Comparison of ENCODE assay signal across 6 cellular contexts in genomic region chr14:31231272-31231671, GRCh38. TPM values are rescaled to one million over a fixed set of nuclear protein-coding genes. Genes with fewer than 3 reads are reported as not detected.
DNase-seq lines count a peak whose midpoint lies in the region; ATAC-seq, FAIRE-seq and TF ChIP-seq lines count a peak whose summit lies in the region.
"Not testable (repeated sequence)": the region's sequence is repeated elsewhere in the genome, so short reads cannot be mapped to it uniquely, and the experiment has no call there.

No MANE protein-coding gene starts in this region.

- H2AFZ ChIP-seq in GM23338, result peak overlapping the region; percentile 67; the same call in 1 of the 2 replicates
- not testable (repeated sequence) for H2AFZ ChIP-seq in HepG2 (ENCODE audit: low read length)

- not testable (repeated sequence) for H3K4me1 Mint-ChIP-seq in GM23338

- BruUV-seq in HepG2 (replicated peaks; lab: Mats Ljungman, UMichigan), result not testable (repeated sequence)

- not testable (repeated sequence) for H3K9me3 ChIP-seq in A549; esophagus squamous epithelium; HepG2 (ENCODE audit: low read length); psoas muscle; stomach

- TF ChIP-seq RAD21 in A549 (conservative IDR thresholded peaks at IDR 0.05 in 1 of 2, IDR thresholded peaks at IDR 0.05 in 1 of 2); HepG2 (CRISPR knock-in tag; IDR thresholded peaks at IDR 0.05): not testable (repeated sequence)

- H4K20me1 ChIP-seq in GM23338 (replicated peaks; ENCODE audit: insufficient read depth); HepG2 (ENCODE audit: insufficient read depth, low read length): not testable (repeated sequence)

- not testable (repeated sequence) for H3K36me3 ChIP-seq in GM23338 (ENCODE audit: insufficient read depth); esophagus squamous epithelium; HepG2 (replicated peaks in 1 of 2; ENCODE audit: control insufficient read depth in 1 of 2, insufficient read depth in 2 of 2, low read length in 2 of 2); psoas muscle (ENCODE audit: insufficient read depth in 1 of 2, low read depth in 1 of 2); stomach

- H3K27ac Mint-ChIP-seq in GM23338, result not testable (repeated sequence)

- POLR2A ChIA-PET in A549 (lab: Yijun Ruan, JAX), result interaction anchor here (0.6 to 3.8 kb wide), 4 partner anchors 23 to 102 kb away, joined by 3 to 51 read pairs (median 4); partner anchors contain the start of gene HECTD1
- POLR2A ChIA-PET in HepG2 (lab: Yijun Ruan, JAX), result interaction anchor here (0.8 to 6.9 kb wide), 6 partner anchors 14 to 189 kb away, joined by 3 to 178 read pairs (median 32); partner anchors contain the start of genes HEATR5A and HECTD1

- not testable (repeated sequence) for H3K4me3 Mint-ChIP-seq in GM23338

- not testable (repeated sequence) for H3K4me3 ChIP-seq in A549; GM23338; esophagus squamous epithelium; HepG2 (replicated peaks in 1 of 3; ENCODE audit: insufficient read depth in 1 of 3, low read depth in 2 of 3, low read length in 3 of 3); psoas muscle; stomach

- in situ Hi-C loops in HepG2 (cut with HindIII; ENCODE audit: extremely low pct_ligation_motif_present, low pct_unique_long_range_greater_than_20kb), result not testable (repeated sequence)

- H3K9ac ChIP-seq in HepG2 (ENCODE audit: insufficient read depth, low read depth, low read length), result not testable (repeated sequence)

- H3K4me2 ChIP-seq in A549; GM23338; HepG2 (ENCODE audit: low read depth, low read length): not testable (repeated sequence)

- WGBS in A549 (ENCODE audit: missing lambda C conversion rate), result 97% methylated on average over 2 of the region's 2 CpGs
- 80 to 93% methylated on average over 2 of the region's 2 CpGs for WGBS in esophagus squamous epithelium, 2 donors
- WGBS in HepG2 (ENCODE audit: low lambda C conversion rate), result 95% methylated on average over 2 of the region's 2 CpGs
- 83 to 91% (median 88%) methylated on average over 2 of the region's 2 CpGs for WGBS in psoas muscle, 3 donors
- 88 to 97% (median 94%) methylated on average over 2 of the region's 2 CpGs for WGBS in stomach, 5 donors

- CTCF ChIA-PET in A549 (lab: Yijun Ruan, JAX), result interaction anchor here (5.2 kb wide), 1 partner anchor 24 kb away, joined by 30 read pairs; the partner anchor contains the start of gene HECTD1
- CTCF ChIA-PET in HepG2 (lab: Yijun Ruan, JAX; ENCODE audit: low intra/inter-chr PET ratio, low total read pairs), result not testable (repeated sequence)

- intact Hi-C loops in esophagus squamous epithelium (cut with DNase I); HepG2 (cut with micrococcal nuclease; ENCODE audit: unreplicated experiment); psoas muscle (cut with DNase I); stomach (cut with DNase I; ENCODE audit: low total_unique reads): not testable (repeated sequence)

- H3K27me3 Mint-ChIP-seq in GM23338 (ENCODE audit: insufficient read depth, low read depth, poor library complexity), result not testable (repeated sequence)

- TF ChIP-seq EP300 in A549 (IDR thresholded peaks at IDR 0.05); HepG2 (IDR thresholded peaks at IDR 0.05; ENCODE audit: low read depth in 2 of 2, low read length in 2 of 2); HepG2 (CRISPR knock-in tag; IDR thresholded peaks at IDR 0.05; ENCODE audit: borderline replicate concordance); stomach (IDR thresholded peaks at IDR 0.05): not testable (repeated sequence)

- H3K36me3 Mint-ChIP-seq in GM23338 (ENCODE audit: low read depth), result not testable (repeated sequence)

- not testable (repeated sequence) for ATAC-seq in A549, GM23338, HepG2, psoas muscle

- H3K27ac ChIP-seq in A549 (peak overlapping the region; percentile 74 to 80; a peak in 5 of 6 replicates), esophagus squamous epithelium (peak overlapping the region in 3 of 4 donors; percentile 50 to 65 (median 58)), HepG2 (ENCODE audit: extremely low read length, insufficient read depth, low read length) (peak overlapping the region; percentile 8), psoas muscle (peak overlapping the region; percentile 77), stomach (peak overlapping the region; percentile 48 to 75 (median 58))
- not testable (repeated sequence) for H3K27ac ChIP-seq in GM23338 (ENCODE audit: low read depth)

- TF ChIP-seq POLR2A in A549 (IDR thresholded peaks at IDR 0.05; ENCODE audit: low read length); esophagus squamous epithelium (IDR thresholded peaks at IDR 0.05); HepG2 (IDR thresholded peaks at IDR 0.05; ENCODE audit: insufficient read depth in 1 of 2, low read depth in 2 of 2, low read length in 2 of 2); stomach (IDR thresholded peaks at IDR 0.05): not testable (repeated sequence)

- not testable (repeated sequence) for H3F3A ChIP-seq in GM23338 (replicated peaks; ENCODE audit: low read depth)

- H3K4me1 ChIP-seq in A549 (peaks cover 39% of the 10 kb centered on the region), GM23338 (ENCODE audit: insufficient read depth) (peaks cover 15% of the 10 kb centered on the region), esophagus squamous epithelium (peaks cover 7 to 35% (median 17%) of the 10 kb centered on the region in 3 donors), HepG2 (ENCODE audit: insufficient read depth, low read length) (peaks cover 62% of the 10 kb centered on the region), psoas muscle (peaks cover 10% of the 10 kb centered on the region), stomach (peaks cover 5 to 43% (median 20%) of the 10 kb centered on the region in 4 donors)

- not testable (repeated sequence) for DNase-seq in A549 (ENCODE audit: low read depth in 1 of 2, low spot score in 1 of 2); GM23338 (ENCODE audit: low spot score); esophagus squamous epithelium (lab: John Stamatoyannopoulos, UW); HepG2 (ENCODE audit: low spot score); psoas muscle; stomach

- not testable (repeated sequence) for H3K9me2 ChIP-seq in GM23338 (ENCODE audit: insufficient read depth)

- H3K9me3 Mint-ChIP-seq in GM23338, result not testable (repeated sequence)

- not testable (repeated sequence) for FAIRE-seq in A549 (lab: Jason Lieb, UNC); HepG2 (lab: Jason Lieb, UNC)

- not testable (repeated sequence) for H3K27me3 ChIP-seq in GM23338 (ENCODE audit: insufficient read depth); esophagus squamous epithelium; HepG2 (ENCODE audit: control insufficient read depth in 1 of 2, insufficient read depth in 2 of 2, low read length in 2 of 2); psoas muscle (ENCODE audit: insufficient read depth in 3 of 3, low read length in 2 of 3); stomach

- not testable (repeated sequence) for TF ChIP-seq CTCF in A549 (IDR thresholded peaks at IDR 0.05); GM23338 (conservative IDR thresholded peaks at IDR 0.05; ENCODE audit: low read depth in 2 of 2); esophagus squamous epithelium (IDR thresholded peaks at IDR 0.05); HepG2 (CRISPR knock-in tag; IDR thresholded peaks at IDR 0.05); psoas muscle (IDR thresholded peaks at IDR 0.05); stomach (IDR thresholded peaks at IDR 0.05)

- not testable (repeated sequence) for H3K79me2 ChIP-seq in GM23338 (replicated peaks; ENCODE audit: insufficient read depth); HepG2 (ENCODE audit: insufficient read depth, low read length)

RNA-seq across cellular contexts. Expression of gene HECTD1, which starts 23.7 kb away (rescaled TPM):
- polyA plus RNA-seq in A549 (2011; rRNA removed), result 149 and 154 TPM in 2 replicates
- 29.0 and 29.7 TPM in 2 replicates for polyA plus RNA-seq in A549 (2012; cell fraction: cytosol; rRNA removed)
- polyA plus RNA-seq in A549 (2012; cell fraction: nucleus; rRNA removed), result 42.1 and 64.3 TPM in 2 replicates
- 58.8 to 60.9 TPM (median 60.7 TPM) in 3 replicates for polyA plus RNA-seq in A549 (2017; fragmentation: RNase III; extraction: RNeasy Plus Mini Kit Qiagen cat#74134 plus additional on column Dnase treatment)
- polyA minus RNA-seq in A549 (2011; rRNA and poly(A)+ RNA removed), result 319 and 375 TPM in 2 replicates
- total RNA-seq in GM23338 (2014; rRNA removed; shearing (Covaris generic)), result 132 and 134 TPM in 2 replicates
- 35.2 and 42.1 TPM in 2 replicates for polyA plus RNA-seq in GM23338 (2016; fragmentation: Nextera tagmentation; extraction: Ambion mirVana)
- 100 to 1,000 TPM; 175 to 250 (median 194) TPM for total RNA-seq in esophagus squamous epithelium
- 560 and 761 TPM in 2 replicates for total RNA-seq in HepG2 (2016; rRNA removed; fragmentation: Illumina TruSeq; extraction: Trizol)
- total RNA-seq in HepG2 (2016; cell fraction: cytosol; rRNA removed; fragmentation: Illumina TruSeq; extraction: Trizol; ENCODE audit: low read depth), result 152 and 185 TPM in 2 replicates
- total RNA-seq in HepG2 (2016; cell fraction: insoluble cytoplasmic fraction; rRNA removed; fragmentation: Illumina TruSeq; extraction: Trizol), result 547 and 739 TPM in 2 replicates
- total RNA-seq in HepG2 (2016; cell fraction: membrane; rRNA removed; fragmentation: Illumina TruSeq; extraction: Trizol), result 193 and 217 TPM in 2 replicates
- total RNA-seq in HepG2 (2016; cell fraction: nucleus; rRNA removed; fragmentation: Illumina TruSeq; extraction: Trizol), result 529 and 592 TPM in 2 replicates
- polyA plus RNA-seq in HepG2 (2011; rRNA removed), result 251 and 312 TPM in 2 replicates
- polyA plus RNA-seq in HepG2 (2011; cell fraction: cytosol; rRNA removed), result 136 and 176 TPM in 2 replicates
- polyA plus RNA-seq in HepG2 (2011; cell fraction: nucleus; rRNA removed), result 261 and 311 TPM in 2 replicates
- 201 and 210 TPM in 2 replicates for polyA plus RNA-seq in HepG2 (2012)
- 18.3 and 18.5 TPM in 2 replicates for polyA plus RNA-seq in HepG2 (2016; cell fraction: cytosol; fragmentation: Illumina TruSeq; extraction: Trizol; ENCODE audit: low read depth)
- polyA plus RNA-seq in HepG2 (2016; cell fraction: insoluble cytoplasmic fraction; fragmentation: Illumina TruSeq; extraction: Trizol; ENCODE audit: low read depth), result 345 and 361 TPM in 2 replicates
- 42.8 and 42.9 TPM in 2 replicates for polyA plus RNA-seq in HepG2 (2016; cell fraction: membrane; fragmentation: Illumina TruSeq; extraction: Trizol; ENCODE audit: low read depth)
- 433 and 489 TPM in 2 replicates for polyA plus RNA-seq in HepG2 (2016; cell fraction: nucleus; fragmentation: Illumina TruSeq; extraction: Trizol; ENCODE audit: insufficient read depth, low read depth)
- 372 and 1,089 TPM in 2 replicates for polyA minus RNA-seq in HepG2 (2011; rRNA and poly(A)+ RNA removed; ENCODE audit: low replicate concordance)
- 426 and 459 TPM in 2 replicates for polyA minus RNA-seq in HepG2 (2011; cell fraction: cytosol; rRNA and poly(A)+ RNA removed)
- polyA minus RNA-seq in HepG2 (2011; cell fraction: nucleus; rRNA and poly(A)+ RNA removed), result 772 and 919 TPM in 2 replicates
- total RNA-seq in psoas muscle, result 100 to 1,000 TPM; 189 to 405 (median 301) TPM
- polyA plus RNA-seq in psoas muscle, result 100 to 1,000 TPM; 151 to 217 (median 188) TPM
- 100 to 1,000 TPM; 158 to 529 (median 237) TPM for total RNA-seq in stomach
- 10 to 100 TPM; 33.5 to 44.3 (median 35.6) TPM for polyA plus RNA-seq in stomach
